35 cellular contexts compared by ENCODE assay signal in genomic region chr4:78665216-78665615, GRCh38.
"Had no signal": no experiment of that assay in that cellular context is flagged by ENCODE, and none has a peak within 500 bp of the region (broad histone marks: within the 10 kb centered on the region; RNA-seq: fewer than 3 reads in every experiment).

No MANE protein-coding gene starts in this region.

- H3K9me3 Mint-ChIP-seq: activated CD4-positive, alpha-beta memory T cell treated with anti-CD3 and anti-CD28 coated beads for 36 hours; activated naive CD4-positive, alpha-beta T cell treated with anti-CD3 and anti-CD28 coated beads for 36 hours; activated naive CD4-positive, alpha-beta T cell treated with anti-CD3 and anti-CD28 coated beads, Interleukin-2, amount 50 U/mL, for 24 hours; activated naive CD8-positive, alpha-beta T cell treated with anti-CD3 and anti-CD28 coated beads for 36 hours; activated naive CD8-positive, alpha-beta T cell treated with anti-CD3 and anti-CD28 coated beads, Interleukin-2, amount 50 U/mL, for 24 hours; activated T-helper 2 cell treated with anti-CD3 and anti-CD28 coated beads, Interferon-gamma antibody, Interleukin-2, Interleukin-4, amounts not matched to agents 10 μg/mL and 5 μg/mL and 100 μg/mL, durations not matched to agents 14 hours and 24 hours and 36 hours; effector memory CD8-positive, alpha-beta T cell; T-helper 2 cell treated with Interferon-gamma antibody and Interleukin-4, amounts not matched to agents 5 μg/mL and 100 μg/mL, for 36 hours had no signal

- H3K27ac Mint-ChIP-seq: activated CD4-positive, alpha-beta memory T cell treated with anti-CD3 and anti-CD28 coated beads for 36 hours; activated CD4-positive, alpha-beta T cell treated with anti-CD3 and anti-CD28 coated beads for 36 hours; activated CD4-positive, alpha-beta T cell treated with anti-CD3 and anti-CD28 coated beads, Interleukin-2, amount 10 ng/mL, durations not matched to agents 24 days and 14 days; activated CD8-positive, alpha-beta memory T cell treated with anti-CD3 and anti-CD28 coated beads, Interleukin-2, amount 10 ng/mL, durations not matched to agents 7 days and 5 days; activated CD8-positive, alpha-beta T cell treated with anti-CD3 and anti-CD28 coated beads, Interleukin-2, amount 10 ng/mL, durations not matched to agents 7 days and 5 days; activated naive CD4-positive, alpha-beta T cell treated with anti-CD3 and anti-CD28 coated beads for 36 hours; activated naive CD4-positive, alpha-beta T cell treated with anti-CD3 and anti-CD28 coated beads, Interleukin-2, amount 50 U/mL, for 24 hours; activated naive CD8-positive, alpha-beta T cell treated with anti-CD3 and anti-CD28 coated beads for 36 hours; activated naive CD8-positive, alpha-beta T cell treated with anti-CD3 and anti-CD28 coated beads, Interleukin-2, amount 50 U/mL, for 24 hours; activated T-helper 2 cell treated with anti-CD3 and anti-CD28 coated beads, Interferon-gamma antibody, Interleukin-2, Interleukin-4, amounts not matched to agents 10 μg/mL and 5 μg/mL and 100 μg/mL, durations not matched to agents 14 hours and 24 hours and 36 hours; effector memory CD8-positive, alpha-beta T cell; T-helper 17 cell; T-helper 2 cell treated with Interferon-gamma antibody and Interleukin-4, amounts not matched to agents 5 μg/mL and 100 μg/mL, for 36 hours had no signal

- ATAC-seq: activated CD4-positive, alpha-beta T cell treated with anti-CD3 and anti-CD28 coated beads for 36 hours; activated CD8-positive, alpha-beta T cell treated with anti-CD3 and anti-CD28 coated beads, Interleukin-2, amount 10 ng/mL, durations not matched to agents 7 days and 5 days; activated naive CD8-positive, alpha-beta T cell treated with anti-CD3 and anti-CD28 coated beads, Interleukin-2, amount 50 U/mL, for 24 hours; body of pancreas; effector memory CD8-positive, alpha-beta T cell; gastroesophageal sphincter; heart right ventricle; T-helper 17 cell had no signal

- FAIRE-seq: colon had no signal

- H3K4me3 Mint-ChIP-seq: activated CD4-positive, alpha-beta memory T cell treated with anti-CD3 and anti-CD28 coated beads for 36 hours; activated CD4-positive, alpha-beta T cell treated with anti-CD3 and anti-CD28 coated beads for 36 hours; activated CD4-positive, alpha-beta T cell treated with anti-CD3 and anti-CD28 coated beads, Interleukin-2, amount 10 ng/mL, durations not matched to agents 24 days and 14 days; activated CD8-positive, alpha-beta memory T cell treated with anti-CD3 and anti-CD28 coated beads, Interleukin-2, amount 10 ng/mL, durations not matched to agents 7 days and 5 days; activated CD8-positive, alpha-beta T cell treated with anti-CD3 and anti-CD28 coated beads, Interleukin-2, amount 10 ng/mL, durations not matched to agents 7 days and 5 days; activated naive CD4-positive, alpha-beta T cell treated with anti-CD3 and anti-CD28 coated beads for 36 hours; activated naive CD4-positive, alpha-beta T cell treated with anti-CD3 and anti-CD28 coated beads, Interleukin-2, amount 50 U/mL, for 24 hours; activated naive CD8-positive, alpha-beta T cell treated with anti-CD3 and anti-CD28 coated beads for 36 hours; activated naive CD8-positive, alpha-beta T cell treated with anti-CD3 and anti-CD28 coated beads, Interleukin-2, amount 50 U/mL, for 24 hours; activated T-helper 1 cell treated with anti-CD3 and anti-CD28 coated beads, Interleukin-12 subunit alpha, Interleukin-12 subunit beta, Interleukin-2, Interleukin-4 antibody, amounts not matched to agents 30 ng/mL and 10 ng/mL and 1 ng/mL, durations not matched to agents 14 hours and 24 hours and 36 hours; effector memory CD8-positive, alpha-beta T cell; T-helper 17 cell; T-helper 2 cell treated with Interferon-gamma antibody and Interleukin-4, amounts not matched to agents 5 μg/mL and 100 μg/mL, for 36 hours had no signal

- DNase-seq: activated CD4-positive, alpha-beta memory T cell treated with anti-CD3 and anti-CD28 coated beads for 36 hours; activated CD4-positive, alpha-beta T cell treated with anti-CD3 and anti-CD28 coated beads for 36 hours; activated CD4-positive, alpha-beta T cell treated with anti-CD3 and anti-CD28 coated beads, Interleukin-2, amount 10 ng/mL, durations not matched to agents 24 days and 14 days; activated CD4-positive, CD25-positive, alpha-beta regulatory T cell; activated CD4-positive, CD25-positive, alpha-beta regulatory T cell treated with anti-CD3 and anti-CD28 coated beads, Interleukin-2, amount 50 U/mL, for 72 hours; activated CD8-positive, alpha-beta memory T cell treated with anti-CD3 and anti-CD28 coated beads, Interleukin-2, amount 10 ng/mL, durations not matched to agents 7 days and 5 days; activated CD8-positive, alpha-beta memory T cell treated with anti-CD3 and anti-CD28 coated beads, Interleukin-2, amount 50 U/mL, for 4 hours; activated CD8-positive, alpha-beta T cell treated with anti-CD3 and anti-CD28 coated beads, Interleukin-2, amount 10 ng/mL, durations not matched to agents 7 days and 5 days; activated effector memory CD4-positive, alpha-beta T cell treated with anti-CD3 and anti-CD28 coated beads, Interleukin-2, amount 50 U/mL, for 16 hours; activated naive CD4-positive, alpha-beta T cell treated with anti-CD3 and anti-CD28 coated beads for 36 hours; activated naive CD8-positive, alpha-beta T cell treated with anti-CD3 and anti-CD28 coated beads for 36 hours; activated naive CD8-positive, alpha-beta T cell treated with anti-CD3 and anti-CD28 coated beads, Interleukin-2, amount 50 U/mL, for 24 hours; activated T-cell treated with anti-CD3 and anti-CD28 coated beads, Interleukin-2, amount 50 U/mL, for 1 hour; activated T-cell treated with anti-CD3 and anti-CD28 coated beads, Interleukin-2, amount 50 U/mL, for 48 hours; adrenal gland; amygdala; aorta; body of pancreas; caudate nucleus; cortex of kidney; dermis blood vessel endothelial cell; effector CD4-positive, alpha-beta T cell; effector memory CD8-positive, alpha-beta T cell; esophagus squamous epithelium; foreskin melanocyte; heart right ventricle; T-helper 1 cell; T-helper 17 cell; T1000 had no signal

- H3K36me3 Mint-ChIP-seq: activated CD4-positive, alpha-beta memory T cell treated with anti-CD3 and anti-CD28 coated beads for 36 hours; activated naive CD4-positive, alpha-beta T cell treated with anti-CD3 and anti-CD28 coated beads, Interleukin-2, amount 50 U/mL, for 24 hours; activated naive CD8-positive, alpha-beta T cell treated with anti-CD3 and anti-CD28 coated beads for 36 hours had no signal

- H3K27ac ChIP-seq: adrenal gland, body of pancreas, esophagus squamous epithelium, gastroesophageal sphincter, heart right ventricle had no signal

- H3K9me3 ChIP-seq: adrenal gland, body of pancreas, esophagus squamous epithelium, gastroesophageal sphincter, heart right ventricle had no signal

- H3K27me3 ChIP-seq: adrenal gland, body of pancreas, esophagus squamous epithelium, gastroesophageal sphincter, heart right ventricle had no signal

- H3K4me3 ChIP-seq: adrenal gland, body of pancreas, esophagus squamous epithelium, gastroesophageal sphincter, heart right ventricle had no signal

- H3K36me3 ChIP-seq: adrenal gland, esophagus squamous epithelium, gastroesophageal sphincter, heart right ventricle had no signal

- H3K27me3 Mint-ChIP-seq: activated CD4-positive, alpha-beta T cell treated with anti-CD3 and anti-CD28 coated beads for 36 hours; activated naive CD4-positive, alpha-beta T cell treated with anti-CD3 and anti-CD28 coated beads, Interleukin-2, amount 50 U/mL, for 24 hours; activated naive CD8-positive, alpha-beta T cell treated with anti-CD3 and anti-CD28 coated beads for 36 hours had no signal
